In the genomic region with DNA sequence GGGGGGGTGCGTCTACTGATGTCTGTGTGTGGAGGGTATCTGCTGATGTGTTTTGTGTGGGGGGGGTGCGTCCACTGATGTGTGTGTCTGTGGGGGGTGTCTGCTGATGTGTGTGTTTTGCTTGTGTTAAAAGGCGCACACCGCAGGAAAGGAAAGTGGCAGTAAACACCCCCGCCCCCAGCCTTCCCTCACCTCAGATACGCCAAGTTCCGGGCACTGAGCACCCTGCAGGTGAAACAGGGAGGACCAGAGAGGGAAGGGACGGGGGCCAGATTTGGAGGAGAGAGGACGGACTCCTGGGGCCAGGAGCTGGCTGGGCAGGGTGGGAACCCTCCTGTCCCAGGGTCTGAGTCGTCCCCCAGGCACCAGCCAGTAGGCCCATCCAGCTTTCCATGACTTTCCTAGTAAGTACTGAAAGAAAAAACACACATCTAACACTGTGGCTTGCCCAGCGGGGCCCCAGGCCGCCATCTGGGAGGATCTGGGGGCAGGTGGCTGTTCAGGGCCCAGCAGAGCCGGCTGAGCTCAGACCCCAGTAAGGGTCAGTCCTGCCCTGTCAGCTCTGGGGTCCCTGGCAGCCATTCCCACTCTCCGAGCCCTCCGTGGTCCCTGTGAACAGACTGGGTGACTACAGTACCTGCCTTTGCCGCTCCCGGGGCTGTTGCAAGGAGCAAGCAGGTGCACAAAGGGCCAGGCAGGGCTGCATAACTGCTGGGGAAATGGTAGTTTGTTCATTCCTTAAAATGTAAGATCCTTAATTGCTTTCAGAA, we compare ENCODE assay signal across 9 cellular contexts.
DNase-seq lines count a peak whose midpoint lies in the region; ATAC-seq, FAIRE-seq and TF ChIP-seq lines count a peak whose summit lies in the region.
"Had no signal": no experiment of that assay in that cellular context is flagged by ENCODE, and none has a peak within 500 bp of the region (broad histone marks: within the 10 kb centered on the region; RNA-seq: fewer than 3 reads in every experiment).

No MANE protein-coding gene starts in this region.

- H3K4me1 ChIP-seq in OCI-LY7 (ENCODE audit: insufficient read depth, low read length, poor library complexity, severe bottlenecking), result peaks cover 86% of the 10 kb centered on the region

- H3K4me1 Mint-ChIP-seq in activated naive CD4-positive, alpha-beta T cell treated with anti-CD3 and anti-CD28 coated beads, Interleukin-2, amount 10 ng/mL, durations not matched to agents 7 days and 5 days, result peaks cover 86% of the 10 kb centered on the region

- H3K79me2 ChIP-seq in OCI-LY7 (ENCODE audit: insufficient read depth, low read depth, low read length), result no peaks in the 10 kb centered on the region

- BruUV-seq in OCI-LY7 (replicated peaks; lab: Mats Ljungman, UMichigan), result no TSS peak

- no peaks in the 10 kb centered on the region for H3K27me3 Mint-ChIP-seq in activated naive CD4-positive, alpha-beta T cell treated with anti-CD3 and anti-CD28 coated beads, Interleukin-2, amount 10 ng/mL, durations not matched to agents 7 days and 5 days

- peak overlapping the region; percentile 100 for H3K27ac ChIP-seq in OCI-LY7 (ENCODE audit: low read depth, low read length, poor library complexity, severe bottlenecking)

- H3K9me3 Mint-ChIP-seq in activated naive CD4-positive, alpha-beta T cell treated with anti-CD3 and anti-CD28 coated beads, Interleukin-2, amount 10 ng/mL, durations not matched to agents 7 days and 5 days, result no peaks in the 10 kb centered on the region

- no peaks in the 10 kb centered on the region for H3K9me2 ChIP-seq in OCI-LY7 (ENCODE audit: insufficient read depth, low read length)

- peak overlapping the region; percentile 93 for H3K4me2 ChIP-seq in OCI-LY7 (ENCODE audit: low read length)

- ATAC-seq in GM18909 (IDR thresholded peaks at IDR 0.05; ENCODE audit: poor library complexity, unreplicated experiment), result peak; percentile 7

- FAIRE-seq in D721Med (lab: Jason Lieb, UNC), result no peak

- peaks cover 9% of the 10 kb centered on the region; the same call in 1 of the 2 replicates for H3K36me3 ChIP-seq in OCI-LY7 (ENCODE audit: insufficient read depth, low read length)

- POLR2A ChIA-PET in OCI-LY7 (lab: Charles Lee), result interaction anchor here (1.0 to 1.6 kb wide), 2 partner anchors 57 to 63 kb away, joined by 3 to 4 read pairs; no protein-coding TSS in a partner anchor

- peak overlapping the region; percentile 72 for H3K4me3 Mint-ChIP-seq in activated naive CD4-positive, alpha-beta T cell treated with anti-CD3 and anti-CD28 coated beads, Interleukin-2, amount 10 ng/mL, durations not matched to agents 7 days and 5 days

- DNase-seq in OCI-LY7 (ENCODE audit: low spot score) (peak; percentile 58), ACHN (no peak), SW 1271 (lab: John Stamatoyannopoulos, UW) (no peak), NCI-H526 (lab: John Stamatoyannopoulos, UW) (no peak), D721Med (ENCODE audit: insufficient read length, low spot score) (no peak)
- peak; percentile 79 for DNase-seq in activated naive CD4-positive, alpha-beta T cell treated with anti-CD3 and anti-CD28 coated beads, Interleukin-2, amount 10 ng/mL, durations not matched to agents 7 days and 5 days
- DNase-seq in stimulated activated CD4-positive, alpha-beta T cell treated with anti-CD3 and anti-CD28 coated beads, Interleukin-15, amount 100 ng/mL, for 24 hours, result peak; percentile 81
- DNase-seq: NCI-H510A had no signal

- CTCF ChIA-PET in OCI-LY7 (lab: Charles Lee; ENCODE audit: unreplicated experiment), result no interaction called here
- CTCF ChIA-PET in activated naive CD4-positive, alpha-beta T cell treated with anti-CD3 and anti-CD28 coated beads, Interleukin-2, amount 10 ng/mL, durations not matched to agents 7 days and 5 days (lab: Charles Lee), result interaction anchor here (0.9 to 2.9 kb wide), 9 partner anchors 13 to 156 kb away, joined by 3 to 37 read pairs (median 3); a partner anchor contains a TSS

- in situ Hi-C loops in ACHN (cut with HindIII; ENCODE audit: low pct_ligation_motif_present, low pct_unique_long_range_greater_than_20kb, low sequenced_read_pairs), result no loop called here

- TF ChIP-seq CTCF in OCI-LY7 (conservative IDR thresholded peaks at IDR 0.05; ENCODE audit: low read length) (no peak), D721Med (IDR thresholded peaks at IDR 0.05; ENCODE audit: insufficient read depth, missing control alignments) (no peak)

- intact Hi-C loops in OCI-LY7 (cut with micrococcal nuclease; ENCODE audit: unreplicated experiment), result loop anchor here (1.0 to 5.0 kb wide), 4 partner anchors 57 to 512 kb away; a partner anchor contains a TSS

- H3K36me3 Mint-ChIP-seq in activated naive CD4-positive, alpha-beta T cell treated with anti-CD3 and anti-CD28 coated beads, Interleukin-2, amount 10 ng/mL, durations not matched to agents 7 days and 5 days, result peaks cover 18% of the 10 kb centered on the region

- no peaks in the 10 kb centered on the region for H3K9me3 ChIP-seq in OCI-LY7 (ENCODE audit: low read length)

- peak overlapping the region; percentile 93 for H3K27ac Mint-ChIP-seq in activated naive CD4-positive, alpha-beta T cell treated with anti-CD3 and anti-CD28 coated beads, Interleukin-2, amount 10 ng/mL, durations not matched to agents 7 days and 5 days

- no peaks in the 10 kb centered on the region for H4K20me1 ChIP-seq in OCI-LY7 (ENCODE audit: insufficient read depth, low read length)

- H2AFZ ChIP-seq in OCI-LY7 (ENCODE audit: low read length), result 0 out of 2 replicates have a peak overlapping the region, but pooled peaks have one; percentile 16

- H3K4me3 ChIP-seq in OCI-LY7 (ENCODE audit: low read depth, low read length, poor library complexity, severe bottlenecking), result peak overlapping the region; percentile 67

Comparison
In these comparisons a context has a peak if more than half of its experiments do, and no peak if none do; other contexts are left out.
1. DNase-seq: peak in OCI-LY7 (single experiment), activated naive CD4-positive, alpha-beta T cell treated with anti-CD3 and anti-CD28 coated beads, Interleukin-2, amount 10 ng/mL, durations not matched to agents 7 days and 5 days (single experiment) and stimulated activated CD4-positive, alpha-beta T cell treated with anti-CD3 and anti-CD28 coated beads, Interleukin-15, amount 100 ng/mL, for 24 hours (single experiment); none in ACHN (single experiment), SW 1271 (0 of 2), NCI-H526 (0 of 2) and D721Med (single experiment).